14 cellular contexts compared by ENCODE assay signal in genomic region chr1:214568328-214568727, GRCh38. TPM values are rescaled to one million over a fixed set of nuclear protein-coding genes. Genes with fewer than 3 reads are reported as not detected.
DNase-seq lines count a peak whose midpoint lies in the region; TF ChIP-seq lines count a peak whose summit lies in the region.
"Had no signal": no experiment of that assay in that cellular context is flagged by ENCODE, and none has a peak within 500 bp of the region (broad histone marks: within the 10 kb centered on the region; RNA-seq: fewer than 3 reads in every experiment).

No MANE protein-coding gene starts in this region.

- CTCF ChIA-PET in RWPE1 (lab: Yijun Ruan, JAX), result interaction anchor here (1.1 kb wide), 1 partner anchor 237 kb away, joined by 4 read pairs; no protein-coding TSS in a partner anchor

- peak overlapping the region; percentile 73 for H3K27ac ChIP-seq in RWPE1
- H3K27ac ChIP-seq: psoas muscle had no signal

- POLR2A ChIA-PET in RWPE1 (lab: Yijun Ruan, JAX; ENCODE audit: low non-redundant PET), result no interaction called here

- no peak overlapping the region for H3K4me3 ChIP-seq in fibroblast of the aortic adventitia (ENCODE audit: low read depth, low read length)
- H3K4me3 ChIP-seq: psoas muscle had no signal

- DNase-seq in NCI-H2029 treated with DMSO at 0.1 percent for 48 hours (lab: John Stamatoyannopoulos, UW) (peak; percentile 2), NCI-H2029 (lab: John Stamatoyannopoulos, UW) (no peak), RWPE1 (ENCODE audit: low spot score) (no peak), fibroblast of the aortic adventitia (ENCODE audit: low read depth) (peak; percentile 79), renal cortical epithelial cell (ENCODE audit: low read depth) (peak; percentile 50), COLO829 (ENCODE audit: low spot score) (no peak), NCI-H2081 (lab: John Stamatoyannopoulos, UW) (no peak)
- no peak for DNase-seq in activated CD8-positive, alpha-beta memory T cell treated with anti-CD3 and anti-CD28 coated beads, Interleukin-2, amount 50 U/mL, for 4 hours
- DNase-seq: activated CD4-positive, alpha-beta T cell treated with anti-CD3 and anti-CD28 coated beads for 1 hour; activated CD8-positive, alpha-beta memory T cell treated with anti-CD3 and anti-CD28 coated beads, Interleukin-2, amount 50 U/mL, for 48 hours; activated naive CD4-positive, alpha-beta T cell treated with anti-CD3 and anti-CD28 coated beads, Interleukin-2, amount 10 ng/mL, durations not matched to agents 7 days and 5 days; NCI-H524 treated with DMSO at 0.1 percent for 48 hours; psoas muscle; T-helper 17 cell had no signal

- TF ChIP-seq CTCF in RWPE1 (conservative IDR thresholded peaks at IDR 0.05; ENCODE audit: low read depth) (no peak), fibroblast of the aortic adventitia (IDR thresholded peaks at IDR 0.05; ENCODE audit: insufficient read depth, low read length) (no peak)

RNA-seq across cellular contexts. Expression of gene PTPN14, which starts 16.9 kb away (rescaled TPM):
- total RNA-seq in fibroblast of the aortic adventitia (ENCODE audit: low replicate concordance) (21.9 and 46.6 TPM in 2 replicates), renal cortical epithelial cell (34.7 and 114 TPM in 2 replicates)

RNA-seq across cellular contexts. Expression of gene CENPF, which starts 34.7 kb away (rescaled TPM):
- 7.5 and 42.1 TPM in 2 replicates for total RNA-seq in fibroblast of the aortic adventitia (ENCODE audit: low replicate concordance)
- 8.7 and 21.4 TPM in 2 replicates for total RNA-seq in renal cortical epithelial cell

Comparison
In these comparisons a context has a peak if more than half of its experiments do, and no peak if none do; other contexts are left out.
1. DNase-seq: peak in NCI-H2029 treated with DMSO at 0.1 percent for 48 hours (single experiment), fibroblast of the aortic adventitia (single experiment) and renal cortical epithelial cell (single experiment); none in NCI-H2029 (single experiment), RWPE1 (single experiment), activated CD8-positive, alpha-beta memory T cell treated with anti-CD3 and anti-CD28 coated beads, Interleukin-2, amount 50 U/mL, for 4 hours (single experiment), COLO829 (single experiment) and NCI-H2081 (0 of 2).